23 cellular contexts compared by ENCODE assay signal in genomic region chrX:136039485-136039884, GRCh38.
"Had no signal": no experiment of that assay in that cellular context is flagged by ENCODE, and none has a peak within 500 bp of the region (broad histone marks: within the 10 kb centered on the region; RNA-seq: fewer than 3 reads in every experiment).

No MANE protein-coding gene starts in this region.

- H3K27ac Mint-ChIP-seq: endodermal cell; stimulated activated effector memory CD8-positive, alpha-beta T cell treated with anti-CD3 and anti-CD28 coated beads, Interleukin-12 subunit alpha, Interleukin-12 subunit beta, amount 100 ng/mL, for 72 hours had no signal

- ATAC-seq: lower lobe of right lung; natural killer cell treated with Interleukin-12 subunit alpha and Interleukin-12 subunit beta and Interleukin-15 and Interleukin-18, amount 100 ng/mL, for 72 hours; psoas muscle; right lobe of liver; stimulated activated effector memory CD8-positive, alpha-beta T cell treated with anti-CD3 and anti-CD28 coated beads, Interleukin-12 subunit alpha, Interleukin-12 subunit beta, amount 100 ng/mL, for 72 hours; stimulated activated naive CD8-positive, alpha-beta T cell treated with anti-CD3 and anti-CD28 coated beads, Interleukin-15, Interleukin-2, amounts not matched to agents 100 U/mL and 50 U/mL, for 24 hours had no signal

- H3K4me2 ChIP-seq: hepatocyte had no signal

- FAIRE-seq: colon, kidney had no signal

- H3K27me3 ChIP-seq: hepatocyte, right lobe of liver, suprapubic skin, transverse colon had no signal

- DNase-seq: effector CD4-positive, alpha-beta T cell; endodermal cell; foreskin melanocyte; head of caudate nucleus; kidney; left cardiac atrium; left ventricle myocardium inferior; lower lobe of right lung; mesenchymal stem cell; midbrain; occipital lobe; psoas muscle; retina; right lobe of liver; stimulated activated CD4-positive, alpha-beta T cell treated with anti-CD3 and anti-CD28 coated beads, Interleukin-4, amount 100 ng/mL, for 1 hour; stimulated activated CD8-positive, alpha-beta memory T cell treated with anti-CD3 and anti-CD28 coated beads, Interleukin-4, amount 100 ng/mL, for 48 hours; stimulated activated naive CD8-positive, alpha-beta T cell treated with anti-CD3 and anti-CD28 coated beads, Interleukin-15, Interleukin-2, amounts not matched to agents 100 U/mL and 50 U/mL, for 24 hours; transverse colon had no signal

- H3K79me2 ChIP-seq: hepatocyte had no signal

- H3K9me3 ChIP-seq: left ventricle myocardium inferior, lower lobe of right lung, psoas muscle, right lobe of liver, suprapubic skin, transverse colon had no signal

- H3K4me3 Mint-ChIP-seq: endodermal cell; natural killer cell treated with Interleukin-12 subunit alpha and Interleukin-12 subunit beta and Interleukin-15 and Interleukin-18, amount 100 ng/mL, for 72 hours; stimulated activated effector memory CD8-positive, alpha-beta T cell treated with anti-CD3 and anti-CD28 coated beads, Interleukin-12 subunit alpha, Interleukin-12 subunit beta, amount 100 ng/mL, for 72 hours had no signal

- H2AFZ ChIP-seq: hepatocyte had no signal

- H3K36me3 ChIP-seq: left ventricle myocardium inferior, lower lobe of right lung, right lobe of liver, suprapubic skin, transverse colon had no signal

- H3K9me3 Mint-ChIP-seq: natural killer cell treated with Interleukin-12 subunit alpha and Interleukin-12 subunit beta and Interleukin-15 and Interleukin-18, amount 100 ng/mL, for 72 hours; stimulated activated effector memory CD8-positive, alpha-beta T cell treated with anti-CD3 and anti-CD28 coated beads, Interleukin-12 subunit alpha, Interleukin-12 subunit beta, amount 100 ng/mL, for 72 hours had no signal

- H3K4me1 ChIP-seq: lower lobe of right lung, psoas muscle, right lobe of liver, suprapubic skin, transverse colon had no signal

- H3K27ac ChIP-seq: hepatocyte, left ventricle myocardium inferior, lower lobe of right lung, psoas muscle, right lobe of liver, suprapubic skin, transverse colon had no signal

- H3K4me3 ChIP-seq: hepatocyte, left ventricle myocardium inferior, lower lobe of right lung, psoas muscle, right lobe of liver, suprapubic skin, transverse colon had no signal

- H3K27me3 Mint-ChIP-seq: natural killer cell treated with Interleukin-12 subunit alpha and Interleukin-12 subunit beta and Interleukin-15 and Interleukin-18, amount 100 ng/mL, for 72 hours had no signal

- H3K36me3 Mint-ChIP-seq: natural killer cell treated with Interleukin-12 subunit alpha and Interleukin-12 subunit beta and Interleukin-15 and Interleukin-18, amount 100 ng/mL, for 72 hours had no signal

- H3K4me1 Mint-ChIP-seq: endodermal cell; stimulated activated effector memory CD8-positive, alpha-beta T cell treated with anti-CD3 and anti-CD28 coated beads, Interleukin-12 subunit alpha, Interleukin-12 subunit beta, amount 100 ng/mL, for 72 hours had no signal
